Comparison of ENCODE assay signal across 26 cellular contexts in genomic region chr16:60648260-60648659, GRCh38.
"Had no signal": no experiment of that assay in that cellular context is flagged by ENCODE, and none has a peak within 500 bp of the region (broad histone marks: within the 10 kb centered on the region; RNA-seq: fewer than 3 reads in every experiment).

No MANE protein-coding gene starts in this region.

- H3K4me1 Mint-ChIP-seq: activated B cell treated with CpG ODN at 0.5 μM for 24 hours; activated naive CD8-positive, alpha-beta T cell treated with anti-CD3 and anti-CD28 coated beads, Interleukin-2, amount 10 ng/mL, durations not matched to agents 7 days and 5 days; central memory CD8-positive, alpha-beta T cell; naive thymus-derived CD4-positive, alpha-beta T cell; neural crest cell; stimulated activated naive B cell treated with anti-CD40 and anti-IgM and Interleukin-4, amounts not matched to agents 10 μg/mL and 1 μg/mL and 100 μg/mL, for 72 hours; T-helper 17 cell had no signal

- H3K4me3 Mint-ChIP-seq: activated B cell treated with CpG ODN at 0.5 μM for 24 hours; activated naive CD4-positive, alpha-beta T cell treated with anti-CD3 and anti-CD28 coated beads for 36 hours; activated naive CD8-positive, alpha-beta T cell treated with anti-CD3 and anti-CD28 coated beads, Interleukin-2, amount 10 ng/mL, durations not matched to agents 7 days and 5 days; central memory CD8-positive, alpha-beta T cell; effector memory CD8-positive, alpha-beta T cell; naive thymus-derived CD4-positive, alpha-beta T cell; neural crest cell; stimulated activated naive B cell treated with anti-CD40 and anti-IgM and Interleukin-4, amounts not matched to agents 10 μg/mL and 1 μg/mL and 100 μg/mL, for 72 hours; T-helper 17 cell had no signal

- H3K4me3 ChIP-seq: body of pancreas, colonic mucosa, dorsolateral prefrontal cortex, esophagus squamous epithelium, left lung, lung, testis, vagina had no signal

- H3K9me3 Mint-ChIP-seq: activated B cell treated with CpG ODN at 0.5 μM for 24 hours had no signal

- H3K27me3 Mint-ChIP-seq: activated B cell treated with CpG ODN at 0.5 μM for 24 hours; activated naive CD8-positive, alpha-beta T cell treated with anti-CD3 and anti-CD28 coated beads, Interleukin-2, amount 10 ng/mL, durations not matched to agents 7 days and 5 days; central memory CD8-positive, alpha-beta T cell; effector memory CD8-positive, alpha-beta T cell; naive thymus-derived CD4-positive, alpha-beta T cell; stimulated activated naive B cell treated with anti-CD40 and anti-IgM and Interleukin-4, amounts not matched to agents 10 μg/mL and 1 μg/mL and 100 μg/mL, for 72 hours; T-helper 17 cell had no signal

- ATAC-seq: body of pancreas; effector memory CD8-positive, alpha-beta T cell; left lung; naive thymus-derived CD4-positive, alpha-beta T cell; sciatic nerve; stimulated activated naive B cell treated with anti-CD40 and anti-IgM and Interleukin-4, amounts not matched to agents 10 μg/mL and 1 μg/mL and 100 μg/mL, for 72 hours; T-helper 17 cell had no signal

- DNase-seq: activated B cell treated with CpG ODN at 0.5 μM for 24 hours; activated CD4-positive, alpha-beta T cell treated with anti-CD3 and anti-CD28 coated beads for 4 hours; activated CD4-positive, alpha-beta T cell treated with anti-CD3 and anti-CD28 coated beads, Interleukin-2, amount 50 U/mL, for 48 hours; activated effector memory CD4-positive, alpha-beta T cell treated with Interleukin-2 at 50 U/mL for 16 hours; activated naive CD4-positive, alpha-beta T cell treated with anti-CD3 and anti-CD28 coated beads for 36 hours; activated naive CD8-positive, alpha-beta T cell treated with anti-CD3 and anti-CD28 coated beads, Interleukin-2, amount 10 ng/mL, durations not matched to agents 7 days and 5 days; activated T-cell treated with anti-CD3 and anti-CD28 coated beads, Interleukin-2, amount 50 U/mL, for 48 hours; amniotic stem cell; body of pancreas; colonic mucosa; dorsolateral prefrontal cortex; effector memory CD8-positive, alpha-beta T cell; esophagus squamous epithelium; left lung; naive thymus-derived CD4-positive, alpha-beta T cell; occipital lobe; small intestine; stimulated activated CD4-positive, alpha-beta T cell treated with anti-CD3 and anti-CD28 coated beads, Interleukin-15, amount 100 ng/mL, for 24 hours; stimulated activated naive B cell treated with anti-CD40 and anti-IgM and Interleukin-4, amounts not matched to agents 10 μg/mL and 1 μg/mL and 100 μg/mL, for 72 hours; T-helper 17 cell; testis had no signal

- H3K27ac Mint-ChIP-seq: activated B cell treated with CpG ODN at 0.5 μM for 24 hours; activated naive CD4-positive, alpha-beta T cell treated with anti-CD3 and anti-CD28 coated beads for 36 hours; activated naive CD8-positive, alpha-beta T cell treated with anti-CD3 and anti-CD28 coated beads, Interleukin-2, amount 10 ng/mL, durations not matched to agents 7 days and 5 days; effector memory CD8-positive, alpha-beta T cell; naive thymus-derived CD4-positive, alpha-beta T cell; stimulated activated naive B cell treated with anti-CD40 and anti-IgM and Interleukin-4, amounts not matched to agents 10 μg/mL and 1 μg/mL and 100 μg/mL, for 72 hours; T-helper 17 cell had no signal

- H3K36me3 Mint-ChIP-seq: activated naive CD8-positive, alpha-beta T cell treated with anti-CD3 and anti-CD28 coated beads, Interleukin-2, amount 10 ng/mL, durations not matched to agents 7 days and 5 days; stimulated activated naive B cell treated with anti-CD40 and anti-IgM and Interleukin-4, amounts not matched to agents 10 μg/mL and 1 μg/mL and 100 μg/mL, for 72 hours had no signal
